ENCODE assay signal across 2 cellular contexts in the genomic region with DNA sequence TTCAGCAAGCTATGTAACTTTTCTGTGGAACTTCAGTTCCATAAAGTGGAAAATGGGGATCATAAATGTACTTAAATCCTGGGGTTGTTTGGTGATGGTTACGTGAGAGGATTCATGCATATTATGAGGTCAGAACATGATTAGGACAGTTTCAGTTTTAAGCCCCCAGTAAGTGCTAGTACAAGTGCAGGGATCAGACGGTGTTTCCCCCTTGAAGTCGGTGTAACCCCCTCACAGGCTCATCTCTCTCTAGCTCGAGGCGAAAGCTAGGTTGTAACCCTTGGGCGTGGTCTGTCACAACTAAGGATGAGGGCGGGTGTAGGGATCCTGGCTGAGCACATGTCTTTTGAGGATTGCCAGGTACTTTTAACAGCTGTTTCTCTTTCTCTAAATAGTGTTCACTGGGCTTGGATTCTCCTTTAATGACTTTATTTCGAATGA.
TF ChIP-seq lines count a peak whose summit lies in the region.

No MANE protein-coding gene starts in this region.

TF ChIP-seq in HEK293, 187 proteins besides CTCF, POLR2A, EP300 and RAD21 (continues in another document):
- 0 out of 2 replicates have a peak, but pooled peaks have one; percentile 24 for TF ChIP-seq PATZ1 (tag by site-specific recombination; IDR thresholded peaks at IDR 0.05)
- no peak for TF ChIP-seq ZNF510 (tag by site-specific recombination; IDR thresholded peaks at IDR 0.05; ENCODE audit: insufficient replicate concordance)
- TF ChIP-seq ZNF549 (tag by site-specific recombination; IDR thresholded peaks at IDR 0.05), result no peak
- TF ChIP-seq, protein P1, sequence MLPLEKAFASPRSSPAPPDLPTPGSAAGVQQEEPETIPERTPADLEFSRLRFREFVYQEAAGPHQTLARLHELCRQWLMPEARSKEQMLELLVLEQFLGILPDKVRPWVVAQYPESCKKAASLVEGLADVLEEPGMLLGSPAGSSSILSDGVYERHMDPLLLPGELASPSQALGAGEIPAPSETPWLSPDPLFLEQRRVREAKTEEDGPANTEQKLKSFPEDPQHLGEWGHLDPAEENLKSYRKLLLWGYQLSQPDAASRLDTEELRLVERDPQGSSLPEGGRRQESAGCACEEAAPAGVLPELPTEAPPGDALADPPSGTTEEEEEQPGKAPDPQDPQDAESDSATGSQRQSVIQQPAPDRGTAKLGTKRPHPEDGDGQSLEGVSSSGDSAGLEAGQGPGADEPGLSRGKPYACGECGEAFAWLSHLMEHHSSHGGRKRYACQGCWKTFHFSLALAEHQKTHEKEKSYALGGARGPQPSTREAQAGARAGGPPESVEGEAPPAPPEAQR (tag by site-specific recombination; IDR thresholded peaks at IDR 0.05), result no peak
- TF ChIP-seq ZNF155 (tag by site-specific recombination; IDR thresholded peaks at IDR 0.05), result no peak
- TF ChIP-seq ZSCAN4 (tag by site-specific recombination; IDR thresholded peaks at IDR 0.05), result no peak
- no peak for TF ChIP-seq ZNF548 (tag by site-specific recombination; IDR thresholded peaks at IDR 0.05)
- 0 out of 2 replicates have a peak, but pooled peaks have one; percentile 22 for TF ChIP-seq SP7 (tag by site-specific recombination; IDR thresholded peaks at IDR 0.05)
- TF ChIP-seq ZNF211 (tag by site-specific recombination; IDR thresholded peaks at IDR 0.05; ENCODE audit: low read depth), result no peak
- TF ChIP-seq ZNF560 (tag by site-specific recombination; IDR thresholded peaks at IDR 0.05; ENCODE audit: borderline replicate concordance), result no peak
- peak; percentile 40; the same call in 1 of the 2 replicates for TF ChIP-seq KLF7 (tag by site-specific recombination; IDR thresholded peaks at IDR 0.05; ENCODE audit: borderline replicate concordance)
- TF ChIP-seq SP3 (tag by site-specific recombination; IDR thresholded peaks at IDR 0.05), result peak; percentile 41; the same call in 1 of the 2 replicates
- no peak for TF ChIP-seq ZNF138 (tag by site-specific recombination; IDR thresholded peaks at IDR 0.05; ENCODE audit: borderline replicate concordance)
- no peak for TF ChIP-seq ZNF350 (tag by site-specific recombination; IDR thresholded peaks at IDR 0.05)
- peak; percentile 54; the same call in 1 of the 2 replicates for TF ChIP-seq ZNF629 (tag by site-specific recombination; IDR thresholded peaks at IDR 0.05)
- peak; percentile 29; the same call in 1 of the 2 replicates for TF ChIP-seq PRDM1 (tag by site-specific recombination; IDR thresholded peaks at IDR 0.05)
- TF ChIP-seq ZNF501 (tag by site-specific recombination; IDR thresholded peaks at IDR 0.05), result 0 out of 2 replicates have a peak, but pooled peaks have one; percentile 23
- TF ChIP-seq TCF7L2 (IDR thresholded peaks at IDR 0.05; ENCODE audit: borderline replicate concordance, low read depth, low read length), result peak; percentile 34; the same call in 1 of the 2 replicates
- TF ChIP-seq KLF1 (tag by site-specific recombination; IDR thresholded peaks at IDR 0.05), result peak; percentile 54
- peak; percentile 34 for TF ChIP-seq ZBTB48 (tag by site-specific recombination; IDR thresholded peaks at IDR 0.05)
- TF ChIP-seq ZNF544 (tag by site-specific recombination; IDR thresholded peaks at IDR 0.05), result no peak
- TF ChIP-seq TRIM28 (IDR thresholded peaks at IDR 0.05; ENCODE audit: borderline replicate concordance, low read length), result peak; percentile 68; the same call in 1 of the 2 replicates
- TF ChIP-seq, protein P2, sequence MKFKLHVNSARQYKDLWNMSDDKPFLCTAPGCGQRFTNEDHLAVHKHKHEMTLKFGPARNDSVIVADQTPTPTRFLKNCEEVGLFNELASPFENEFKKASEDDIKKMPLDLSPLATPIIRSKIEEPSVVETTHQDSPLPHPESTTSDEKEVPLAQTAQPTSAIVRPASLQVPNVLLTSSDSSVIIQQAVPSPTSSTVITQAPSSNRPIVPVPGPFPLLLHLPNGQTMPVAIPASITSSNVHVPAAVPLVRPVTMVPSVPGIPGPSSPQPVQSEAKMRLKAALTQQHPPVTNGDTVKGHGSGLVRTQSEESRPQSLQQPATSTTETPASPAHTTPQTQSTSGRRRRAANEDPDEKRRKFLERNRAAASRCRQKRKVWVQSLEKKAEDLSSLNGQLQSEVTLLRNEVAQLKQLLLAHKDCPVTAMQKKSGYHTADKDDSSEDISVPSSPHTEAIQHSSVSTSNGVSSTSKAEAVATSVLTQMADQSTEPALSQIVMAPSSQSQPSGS (tag by site-specific recombination; IDR thresholded peaks at IDR 0.05; ENCODE audit: low read depth), result 0 out of 2 replicates have a peak, but pooled peaks have one; percentile 1
- no peak for TF ChIP-seq ZNF768 (tag by site-specific recombination; IDR thresholded peaks at IDR 0.05)
- no peak for TF ChIP-seq BCL11B (tag by site-specific recombination; IDR thresholded peaks at IDR 0.05; ENCODE audit: low read depth)
- TF ChIP-seq OVOL3 (tag by site-specific recombination; IDR thresholded peaks at IDR 0.05), result no peak
- TF ChIP-seq ZEB2 (tag by site-specific recombination; IDR thresholded peaks at IDR 0.05), result peak; percentile 19; the same call in 1 of the 2 replicates

TF ChIP-seq in K562, 482 proteins besides CTCF, POLR2A, EP300 and RAD21 (continues in another document):
- TF ChIP-seq MGA (IDR thresholded peaks at IDR 0.05) (peak; percentile 78), SMARCE1 (IDR thresholded peaks at IDR 0.05) (no peak), JUND (IDR thresholded peaks at IDR 0.05; ENCODE audit: borderline replicate concordance, low read depth, low read length) (no peak), JUND (tag; IDR thresholded peaks at IDR 0.05; ENCODE audit: borderline replicate concordance, low read depth, low read length) (peak; percentile 39; the same call in 1 of the 3 replicates), ZNF592 (IDR thresholded peaks at IDR 0.05) (peak; percentile 77), MYC (IDR thresholded peaks at IDR 0.05; ENCODE audit: low read depth, low read length) (peak; percentile 40; the same call in 1 of the 2 replicates), MYC (CRISPR knock-in tag; IDR thresholded peaks at IDR 0.05; ENCODE audit: borderline replicate concordance, low read depth) (no peak), ZNF174 (CRISPR knock-in tag; IDR thresholded peaks at IDR 0.05) (no peak), TOE1 (IDR thresholded peaks at IDR 0.05; ENCODE audit: borderline replicate concordance) (no peak), TOE1 (CRISPR knock-in tag; IDR thresholded peaks at IDR 0.05; ENCODE audit: borderline replicate concordance, low read depth) (no peak), MNT (conservative IDR thresholded peaks at IDR 0.05) (peak in 1 of 2 experiments; percentile 41; a peak in 1 of 4 replicates), TAF7 (tag; IDR thresholded peaks at IDR 0.05) (no peak), EP400 (IDR thresholded peaks at IDR 0.05) (peak; percentile 42; the same call in 1 of the 2 replicates), L3MBTL2 (IDR thresholded peaks at IDR 0.05) (peak; percentile 82)
